In genomic region chr1:244370060-244370637, GRCh38 we compare ENCODE assay signal across 22 cellular contexts.
"Had no signal": no experiment of that assay in that cellular context is flagged by ENCODE, and none has a peak within 500 bp of the region (broad histone marks: within the 10 kb centered on the region; RNA-seq: fewer than 3 reads in every experiment).

No MANE protein-coding gene starts in this region.

- H3K9me3 ChIP-seq: lower lobe of right lung, thoracic aorta, upper lobe of left lung had no signal

- H3K9me3 Mint-ChIP-seq: immature natural killer cell, natural killer cell had no signal

- H3K4me3 ChIP-seq: lower lobe of right lung, spleen, thoracic aorta, upper lobe of left lung had no signal

- H3K4me3 Mint-ChIP-seq: activated CD4-positive, alpha-beta T cell treated with anti-CD3 and anti-CD28 coated beads, Interleukin-2, amount 10 ng/mL, durations not matched to agents 7 days and 5 days; activated naive CD8-positive, alpha-beta T cell; dendritic cell treated with granulocyte-macrophage colony-stimulating factor and Interleukin-4, amounts not matched to agents 40 ng/mL and 50 ng/mL, for 4 days; immature natural killer cell; natural killer cell had no signal

- H3K4me1 ChIP-seq: lower lobe of right lung, spleen, upper lobe of left lung had no signal

- ATAC-seq: left lobe of liver, natural killer cell had no signal

- H3K27ac Mint-ChIP-seq: activated CD4-positive, alpha-beta T cell treated with anti-CD3 and anti-CD28 coated beads, Interleukin-2, amount 10 ng/mL, durations not matched to agents 7 days and 5 days; activated naive CD8-positive, alpha-beta T cell; dendritic cell treated with granulocyte-macrophage colony-stimulating factor and Interleukin-4, amounts not matched to agents 40 ng/mL and 50 ng/mL, for 4 days; natural killer cell; progenitor cell of endocrine pancreas had no signal

- H3K4me1 Mint-ChIP-seq: immature natural killer cell had no signal

- H3K27me3 Mint-ChIP-seq: activated CD4-positive, alpha-beta T cell treated with anti-CD3 and anti-CD28 coated beads, Interleukin-2, amount 10 ng/mL, durations not matched to agents 7 days and 5 days; activated naive CD8-positive, alpha-beta T cell; dendritic cell treated with granulocyte-macrophage colony-stimulating factor and Interleukin-4, amounts not matched to agents 40 ng/mL and 50 ng/mL, for 4 days had no signal

- H3K27ac ChIP-seq: lower lobe of right lung, spleen, thoracic aorta, upper lobe of left lung, VCaP had no signal

- H3K36me3 ChIP-seq: lower lobe of right lung, spleen, thoracic aorta, upper lobe of left lung had no signal

- H3K36me3 Mint-ChIP-seq: activated naive CD8-positive, alpha-beta T cell; immature natural killer cell; natural killer cell had no signal

- DNase-seq: activated CD4-positive, alpha-beta T cell treated with anti-CD3 and anti-CD28 coated beads, Interleukin-2, amount 10 ng/mL, durations not matched to agents 7 days and 5 days; activated CD4-positive, CD25-positive, alpha-beta regulatory T cell treated with anti-CD3 and anti-CD28 coated beads, Interleukin-2, amount 50 U/mL, for 72 hours; activated naive CD4-positive, alpha-beta T cell; activated T-cell treated with anti-CD3 and anti-CD28 coated beads, Interleukin-2, amount 50 U/mL, for 1 hour; amygdala; effector CD4-positive, alpha-beta T cell; foreskin melanocyte; immature natural killer cell; lower lobe of right lung; natural killer cell; spleen; stimulated activated CD4-positive, alpha-beta T cell treated with anti-CD3 and anti-CD28 coated beads, Interleukin-4, amount 100 ng/mL, for 1 hour; stimulated activated naive CD4-positive, alpha-beta T cell; T-helper 1 cell; T1000; upper lobe of left lung had no signal

- H3K27me3 ChIP-seq: spleen, upper lobe of left lung had no signal
